20 cellular contexts compared by ENCODE assay signal in genomic region chrX:13952581-13952980, GRCh38.
"Had no signal": no experiment of that assay in that cellular context is flagged by ENCODE, and none has a peak within 500 bp of the region (broad histone marks: within the 10 kb centered on the region; RNA-seq: fewer than 3 reads in every experiment).

No MANE protein-coding gene starts in this region.

- H3K9me3 Mint-ChIP-seq: activated CD8-positive, alpha-beta T cell treated with anti-CD3 and anti-CD28 coated beads for 36 hours; activated naive CD8-positive, alpha-beta T cell treated with anti-CD3 and anti-CD28 coated beads, Interleukin-2, amount 10 ng/mL, durations not matched to agents 7 days and 5 days; activated T-helper 2 cell treated with anti-CD3 and anti-CD28 coated beads, Interferon-gamma antibody, Interleukin-2, Interleukin-4, amounts not matched to agents 10 μg/mL and 5 μg/mL and 100 μg/mL, durations not matched to agents 14 hours and 24 hours and 36 hours had no signal

- H3K4me3 ChIP-seq: adrenal gland, colonic mucosa had no signal

- H3K4me3 Mint-ChIP-seq: activated CD8-positive, alpha-beta T cell treated with anti-CD3 and anti-CD28 coated beads for 36 hours; activated naive CD8-positive, alpha-beta T cell treated with anti-CD3 and anti-CD28 coated beads, Interleukin-2, amount 10 ng/mL, durations not matched to agents 7 days and 5 days; activated T-cell treated with anti-CD3 and anti-CD28 coated beads, Interleukin-2, amount 50 U/mL, for 72 hours had no signal

- ATAC-seq: activated CD8-positive, alpha-beta T cell treated with anti-CD3 and anti-CD28 coated beads for 36 hours; activated T-cell treated with anti-CD3 and anti-CD28 coated beads, Interleukin-2, amount 50 U/mL, for 72 hours; Right ventricle myocardium inferior had no signal

- DNase-seq: activated CD4-positive, alpha-beta T cell treated with anti-CD3 and anti-CD28 coated beads for 4 hours; activated CD8-positive, alpha-beta memory T cell treated with anti-CD3 and anti-CD28 coated beads, Interleukin-2, amount 50 U/mL, for 4 hours; activated CD8-positive, alpha-beta T cell treated with anti-CD3 and anti-CD28 coated beads for 36 hours; activated naive CD4-positive, alpha-beta T cell treated with anti-CD3 and anti-CD28 coated beads, Interleukin-2, amount 50 U/mL, for 16 hours; activated naive CD8-positive, alpha-beta T cell treated with anti-CD3 and anti-CD28 coated beads, Interleukin-2, amount 10 ng/mL, durations not matched to agents 7 days and 5 days; activated T-cell treated with anti-CD3 and anti-CD28 coated beads, Interleukin-2, amount 50 U/mL, for 72 hours; adrenal gland; anterior cingulate cortex; caudate nucleus; colonic mucosa; NCI-H1092; NCI-H1417; NCI-H187 treated with DMSO at 0.1 percent for 48 hours; NCI-H2081 treated with DMSO at 0.1 percent for 48 hours; NCI-H446; SK-N-SH; T-helper 1 cell; WERI-Rb-1 had no signal

- H3K27ac Mint-ChIP-seq: activated CD8-positive, alpha-beta T cell treated with anti-CD3 and anti-CD28 coated beads for 36 hours; activated naive CD8-positive, alpha-beta T cell treated with anti-CD3 and anti-CD28 coated beads, Interleukin-2, amount 10 ng/mL, durations not matched to agents 7 days and 5 days; activated T-cell treated with anti-CD3 and anti-CD28 coated beads, Interleukin-2, amount 50 U/mL, for 72 hours; activated T-helper 2 cell treated with anti-CD3 and anti-CD28 coated beads, Interferon-gamma antibody, Interleukin-2, Interleukin-4, amounts not matched to agents 10 μg/mL and 5 μg/mL and 100 μg/mL, durations not matched to agents 14 hours and 24 hours and 36 hours had no signal

- H3K4me1 Mint-ChIP-seq: activated naive CD8-positive, alpha-beta T cell treated with anti-CD3 and anti-CD28 coated beads, Interleukin-2, amount 10 ng/mL, durations not matched to agents 7 days and 5 days had no signal

- H3K27me3 ChIP-seq: colonic mucosa had no signal

- H3K36me3 ChIP-seq: adrenal gland, colonic mucosa, WERI-Rb-1 had no signal

- H3K9me3 ChIP-seq: adrenal gland, colonic mucosa, SK-N-SH had no signal

- H3K36me3 Mint-ChIP-seq: activated naive CD8-positive, alpha-beta T cell treated with anti-CD3 and anti-CD28 coated beads, Interleukin-2, amount 10 ng/mL, durations not matched to agents 7 days and 5 days had no signal

- H3K9ac ChIP-seq: SK-N-SH had no signal

- H3K4me2 ChIP-seq: SK-N-SH had no signal

- H3K4me1 ChIP-seq: adrenal gland, colonic mucosa had no signal

- H3K27ac ChIP-seq: adrenal gland, colonic mucosa, WERI-Rb-1 had no signal
